32 cellular contexts compared by ENCODE assay signal in the genomic region with DNA sequence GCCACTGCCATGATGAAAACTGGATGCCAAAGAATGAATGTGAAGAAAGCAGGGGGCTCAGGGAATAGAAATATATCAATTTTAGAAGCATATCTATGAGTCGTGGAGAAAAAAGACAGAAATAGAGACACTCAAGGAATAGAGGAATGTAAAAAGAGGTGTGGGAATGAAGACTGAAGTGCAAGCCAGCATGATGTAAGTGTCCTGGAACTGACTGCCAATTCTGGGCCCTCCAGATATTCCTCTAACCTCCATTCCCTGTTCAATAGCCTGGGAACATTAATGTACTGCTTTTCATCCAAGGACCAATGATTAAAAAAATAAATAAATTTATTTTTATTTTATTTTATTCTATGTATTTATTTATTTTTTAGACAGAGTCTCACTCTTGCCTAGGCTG. TPM values are rescaled to one million over a fixed set of nuclear protein-coding genes. Genes with fewer than 3 reads are reported as not detected.
"Had no signal": no experiment of that assay in that cellular context is flagged by ENCODE, and none has a peak within 500 bp of the region (broad histone marks: within the 10 kb centered on the region; RNA-seq: fewer than 3 reads in every experiment).

No MANE protein-coding gene starts in this region.

- DNase-seq: activated CD4-positive, alpha-beta memory T cell treated with anti-CD3 and anti-CD28 coated beads for 36 hours; activated CD4-positive, alpha-beta T cell treated with anti-CD3 and anti-CD28 coated beads for 36 hours; activated CD4-positive, alpha-beta T cell treated with anti-CD3 and anti-CD28 coated beads, Interleukin-2, amount 10 ng/mL, durations not matched to agents 24 days and 14 days; activated CD4-positive, CD25-positive, alpha-beta regulatory T cell; activated CD4-positive, CD25-positive, alpha-beta regulatory T cell treated with anti-CD3 and anti-CD28 coated beads, Interleukin-2, amount 50 U/mL, for 72 hours; activated CD8-positive, alpha-beta memory T cell treated with anti-CD3 and anti-CD28 coated beads, Interleukin-2, amount 10 ng/mL, durations not matched to agents 7 days and 5 days; activated CD8-positive, alpha-beta memory T cell treated with anti-CD3 and anti-CD28 coated beads, Interleukin-2, amount 50 U/mL, for 4 hours; activated CD8-positive, alpha-beta T cell treated with anti-CD3 and anti-CD28 coated beads, Interleukin-2, amount 10 ng/mL, durations not matched to agents 7 days and 5 days; activated effector memory CD4-positive, alpha-beta T cell treated with anti-CD3 and anti-CD28 coated beads, Interleukin-2, amount 50 U/mL, for 16 hours; activated naive CD4-positive, alpha-beta T cell treated with anti-CD3 and anti-CD28 coated beads for 36 hours; activated naive CD8-positive, alpha-beta T cell treated with anti-CD3 and anti-CD28 coated beads for 36 hours; activated naive CD8-positive, alpha-beta T cell treated with anti-CD3 and anti-CD28 coated beads, Interleukin-2, amount 50 U/mL, for 24 hours; activated T-cell treated with anti-CD3 and anti-CD28 coated beads, Interleukin-2, amount 50 U/mL, for 1 hour; activated T-cell treated with anti-CD3 and anti-CD28 coated beads, Interleukin-2, amount 50 U/mL, for 48 hours; adrenal gland; amygdala; aorta; caudate nucleus; cortex of kidney; dermis blood vessel endothelial cell; effector CD4-positive, alpha-beta T cell; effector memory CD8-positive, alpha-beta T cell; erythroblast; foreskin keratinocyte; gastrocnemius medialis; glutamatergic neuron; T-helper 1 cell; T-helper 17 cell; T1000; WERI-Rb-1 had no signal

- H3K27me3 ChIP-seq: adrenal gland, breast epithelium, esophagus muscularis mucosa, foreskin keratinocyte, gastrocnemius medialis had no signal

- H3K4me3 ChIP-seq: adrenal gland, breast epithelium, esophagus muscularis mucosa, gastrocnemius medialis had no signal

- H3K27ac ChIP-seq: adrenal gland, breast epithelium, esophagus muscularis mucosa, foreskin keratinocyte, gastrocnemius medialis, WERI-Rb-1 had no signal

- H3K4me1 ChIP-seq: adrenal gland, breast epithelium, esophagus muscularis mucosa, foreskin keratinocyte, gastrocnemius medialis had no signal

- H3K9me3 ChIP-seq: adrenal gland, breast epithelium, esophagus muscularis mucosa, gastrocnemius medialis had no signal

- ATAC-seq: activated CD4-positive, alpha-beta T cell treated with anti-CD3 and anti-CD28 coated beads for 36 hours; activated CD8-positive, alpha-beta memory T cell treated with anti-CD3 and anti-CD28 coated beads, Interleukin-2, amount 10 ng/mL, durations not matched to agents 7 days and 5 days; activated CD8-positive, alpha-beta T cell treated with anti-CD3 and anti-CD28 coated beads, Interleukin-2, amount 10 ng/mL, durations not matched to agents 7 days and 5 days; activated naive CD8-positive, alpha-beta T cell treated with anti-CD3 and anti-CD28 coated beads, Interleukin-2, amount 50 U/mL, for 24 hours; effector memory CD8-positive, alpha-beta T cell; foreskin keratinocyte; gastrocnemius medialis; T-helper 17 cell had no signal

- H3K36me3 ChIP-seq: adrenal gland, breast epithelium, gastrocnemius medialis, WERI-Rb-1 had no signal

RNA-seq across cellular contexts. Expression of gene NEBL, which starts 40.6 kb away (rescaled TPM):
- total RNA-seq: activated CD4-positive, alpha-beta memory T cell treated with anti-CD3 and anti-CD28 coated beads for 36 hours; activated CD8-positive, alpha-beta T cell treated with anti-CD3 and anti-CD28 coated beads, Interleukin-2, amount 10 ng/mL, durations not matched to agents 7 days and 5 days; T-helper 17 cell had no signal
